8 cellular contexts compared by ENCODE assay signal in the genomic region with DNA sequence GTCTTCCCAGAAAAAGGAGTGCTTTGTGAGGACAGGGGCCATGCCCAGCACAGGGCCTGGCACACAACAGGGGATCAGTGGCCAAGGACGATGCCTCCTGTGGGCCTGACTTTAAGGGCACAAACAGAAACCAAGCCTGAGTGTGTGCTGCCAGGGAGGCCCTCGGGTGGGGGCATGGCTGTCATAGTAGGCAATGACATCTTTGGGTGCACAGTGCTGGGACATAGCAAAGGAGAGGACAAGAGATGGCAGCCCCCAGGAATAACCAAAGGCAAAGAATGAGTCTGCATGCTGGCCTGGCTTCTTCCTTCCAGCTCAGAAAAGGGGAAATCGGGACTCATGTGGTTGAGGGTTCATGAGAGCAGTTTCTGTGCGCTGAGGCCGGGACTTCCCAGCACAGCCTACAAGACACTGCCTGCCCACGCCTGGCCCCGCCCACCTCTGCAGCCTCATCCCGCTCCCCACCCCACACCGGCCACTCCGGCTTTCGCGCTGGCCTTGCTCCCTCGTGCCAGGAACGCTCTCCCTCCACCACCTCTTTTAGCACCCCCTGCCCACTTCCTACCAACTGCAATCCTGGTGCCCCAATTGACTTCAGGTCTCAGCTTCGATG. TPM values are rescaled to one million over a fixed set of nuclear protein-coding genes. Genes with fewer than 3 reads are reported as not detected.
DNase-seq lines count a peak whose midpoint lies in the region; ATAC-seq and TF ChIP-seq lines count a peak whose summit lies in the region.

No MANE protein-coding gene starts in this region.

- H3K27me3 Mint-ChIP-seq in activated naive CD8-positive, alpha-beta T cell treated with anti-CD3 and anti-CD28 coated beads, Interleukin-2, amount 10 ng/mL, durations not matched to agents 7 days and 5 days: peaks cover 85% of the 10 kb centered on the region
- peaks cover 51 to 87% (median 86%) of the 10 kb centered on the region in 3 donors for H3K27me3 Mint-ChIP-seq in naive B cell
- peaks cover 86% of the 10 kb centered on the region for H3K27me3 Mint-ChIP-seq in progenitor cell of endocrine pancreas

- ATAC-seq in HG03066 (IDR thresholded peaks at IDR 0.05; ENCODE audit: low read depth, unreplicated experiment): peak; percentile 54
- ATAC-seq in activated naive CD8-positive, alpha-beta T cell treated with anti-CD3 and anti-CD28 coated beads, Interleukin-2, amount 10 ng/mL, durations not matched to agents 7 days and 5 days (ENCODE audit: low read depth): peak; percentile 38
- peak; percentile 76 to 77 for ATAC-seq in naive B cell (ENCODE audit: low read depth in 2 of 2)

- H3K4me3 Mint-ChIP-seq in activated naive CD8-positive, alpha-beta T cell treated with anti-CD3 and anti-CD28 coated beads, Interleukin-2, amount 10 ng/mL, durations not matched to agents 7 days and 5 days: peak overlapping the region; percentile 35
- H3K4me3 Mint-ChIP-seq in naive B cell (peak overlapping the region; percentile 83 to 98 (median 92)), progenitor cell of endocrine pancreas (ENCODE audit: low read depth) (no peak overlapping the region)

- H3K36me3 Mint-ChIP-seq in activated naive CD8-positive, alpha-beta T cell treated with anti-CD3 and anti-CD28 coated beads, Interleukin-2, amount 10 ng/mL, durations not matched to agents 7 days and 5 days: peaks cover 3% of the 10 kb centered on the region
- H3K36me3 Mint-ChIP-seq in naive B cell: peaks cover 0 to 17% of the 10 kb centered on the region in 2 donors
- no peaks in the 10 kb centered on the region for H3K36me3 Mint-ChIP-seq in progenitor cell of endocrine pancreas (ENCODE audit: insufficient read depth)

- POLR2A ChIA-PET in activated naive CD8-positive, alpha-beta T cell treated with anti-CD3 and anti-CD28 coated beads, Interleukin-2, amount 10 ng/mL, durations not matched to agents 7 days and 5 days (lab: Charles Lee): no interaction called here
- POLR2A ChIA-PET in A673 (lab: Charles Lee; ENCODE audit: low non-redundant PET): no interaction called here

- peaks cover 84% of the 10 kb centered on the region for H3K27me3 ChIP-seq in A673 (replicated peaks; ENCODE audit: insufficient read depth, low read depth, low read length, poor library complexity)

- no TSS peak for BruUV-seq in A673 (replicated peaks; lab: Mats Ljungman, UMichigan)

- no peak overlapping the region for H3K27ac ChIP-seq in A673 (ENCODE audit: low read depth, low read length, poor library complexity, severe bottlenecking)

- no peak overlapping the region for H3K27ac Mint-ChIP-seq in activated naive CD8-positive, alpha-beta T cell treated with anti-CD3 and anti-CD28 coated beads, Interleukin-2, amount 10 ng/mL, durations not matched to agents 7 days and 5 days
- H3K27ac Mint-ChIP-seq in naive B cell: peak overlapping the region in 5 of 6 donors; percentile 6 to 91 (median 72)
- H3K27ac Mint-ChIP-seq in progenitor cell of endocrine pancreas: no peak overlapping the region

- H3K9me3 Mint-ChIP-seq in activated naive CD8-positive, alpha-beta T cell treated with anti-CD3 and anti-CD28 coated beads, Interleukin-2, amount 10 ng/mL, durations not matched to agents 7 days and 5 days: no peaks in the 10 kb centered on the region
- H3K9me3 Mint-ChIP-seq in naive B cell (peaks cover 0 to 5% (median 0%) of the 10 kb centered on the region in 7 donors), progenitor cell of endocrine pancreas (ENCODE audit: low read depth) (no peaks in the 10 kb centered on the region)

- peak; percentile 76 for DNase-seq in SIG-M5 treated with dmso at 0.1 percent for 504 hours (lab: John Stamatoyannopoulos, UW; ENCODE audit: unreplicated experiment)
- no peak for DNase-seq in SIG-M5 (lab: John Stamatoyannopoulos, UW)
- DNase-seq in activated naive CD8-positive, alpha-beta T cell treated with anti-CD3 and anti-CD28 coated beads, Interleukin-2, amount 10 ng/mL, durations not matched to agents 7 days and 5 days: no peak
- no peak for DNase-seq in naive B cell
- DNase-seq in A673 (ENCODE audit: low spot score): no peak
- DNase-seq in RPMI8226: no peak
- no peak for DNase-seq in progenitor cell of endocrine pancreas (ENCODE audit: low spot score, unreplicated experiment)

- H3K9me3 ChIP-seq in A673 (ENCODE audit: low read depth, low read length, poor library complexity, severe bottlenecking): no peaks in the 10 kb centered on the region

- intact Hi-C loops in A673 (cut with micrococcal nuclease; ENCODE audit: unreplicated experiment): no loop called here

- H3K36me3 ChIP-seq in A673 (ENCODE audit: insufficient read depth, low read length, poor library complexity, severe bottlenecking): no peaks in the 10 kb centered on the region

- H3K4me3 ChIP-seq in A673 (ENCODE audit: low read depth, low read length, poor library complexity, severe bottlenecking): no peak overlapping the region

- H3K4me1 Mint-ChIP-seq in activated naive CD8-positive, alpha-beta T cell treated with anti-CD3 and anti-CD28 coated beads, Interleukin-2, amount 10 ng/mL, durations not matched to agents 7 days and 5 days: peaks cover 23% of the 10 kb centered on the region
- peaks cover 30 to 47% (median 45%) of the 10 kb centered on the region in 3 donors for H3K4me1 Mint-ChIP-seq in naive B cell
- H3K4me1 Mint-ChIP-seq in progenitor cell of endocrine pancreas (ENCODE audit: low read depth): peaks cover 5% of the 10 kb centered on the region

- no peaks in the 10 kb centered on the region for H3K4me1 ChIP-seq in A673 (ENCODE audit: insufficient read depth, low read length, poor library complexity, severe bottlenecking)

- CTCF ChIA-PET in A673 (lab: Charles Lee): no interaction called here

- TF ChIP-seq CTCF in A673 (conservative IDR thresholded peaks at IDR 0.05; ENCODE audit: low read depth, low read length): no peak
- TF ChIP-seq CTCF in progenitor cell of endocrine pancreas (IDR thresholded peaks at IDR 0.05; ENCODE audit: unreplicated experiment): no peak

RNA-seq across cellular contexts. Expression of gene LHX2, which starts 13.8 kb away (rescaled TPM):
- not detected for total RNA-seq in activated naive CD8-positive, alpha-beta T cell treated with anti-CD3 and anti-CD28 coated beads, Interleukin-2, amount 10 ng/mL, durations not matched to agents 7 days and 5 days
- under 1 TPM in 1 of 6 donors, not detected in 5; 0.27 TPM for polyA plus RNA-seq in naive B cell (ENCODE audit: low read depth in 6 of 6)
- total RNA-seq in A673 (2021) (0.17 and 0.26 TPM in 2 replicates), progenitor cell of endocrine pancreas (0.24 TPM in 1 of 2 replicates, not detected in the other)

Comparison
In these comparisons a context has a peak if more than half of its experiments do, and no peak if none do; other contexts are left out.
1. H3K27ac Mint-ChIP-seq: peak in naive B cell (5 of 6); none in activated naive CD8-positive, alpha-beta T cell treated with anti-CD3 and anti-CD28 coated beads, Interleukin-2, amount 10 ng/mL, durations not matched to agents 7 days and 5 days (single experiment) and progenitor cell of endocrine pancreas (single experiment).
2. Peak in every context shown above with its lines, with median percentiles within 50 percentile points of each other: ATAC-seq.